In genomic region chr14:25430808-25431207, GRCh38 we compare ENCODE assay signal across 8 cellular contexts.
"Had no signal": no experiment of that assay in that cellular context is flagged by ENCODE, and none has a peak within 500 bp of the region (broad histone marks: within the 10 kb centered on the region; RNA-seq: fewer than 3 reads in every experiment).

No MANE protein-coding gene starts in this region.

- H2AFZ ChIP-seq: GM23248, GM23338 had no signal

- H3K4me3 ChIP-seq: GM23248, GM23338, HAP-1 had no signal

- H3K9ac ChIP-seq: GM23248 had no signal

- H3K36me3 ChIP-seq: HAP-1 had no signal

- H3K9me3 ChIP-seq: HAP-1 had no signal

- H3K27ac ChIP-seq: GM23248 had no signal

- DNase-seq: GOT3, HCEC 1CT, HFFc6 had no signal

- H3K4me2 ChIP-seq: GM23338 had no signal

- ATAC-seq: HCT116 had no signal

- H3K4me1 ChIP-seq: HAP-1 had no signal

- FAIRE-seq: H54 had no signal
